In genomic region chr9:14692918-14693861, GRCh38 we compare ENCODE assay signal across 8 cellular contexts. TPM values are rescaled to one million over a fixed set of nuclear protein-coding genes. Genes with fewer than 3 reads are reported as not detected.
A peak's percentile ranks its signal among the peaks of the same experiment; 100 is the strongest.
DNase-seq lines count a peak whose midpoint lies in the region; ATAC-seq and TF ChIP-seq lines count a peak whose summit lies in the region.

TSS of gene ZDHHC21 (minus strand) at chr9:14693432. CDS start at chr9:14674340, 19,092 bp downstream.

- BruUV-seq in A673 (replicated peaks; lab: Mats Ljungman, UMichigan): no TSS peak

- H3K9ac ChIP-seq in duodenal mucosa (ENCODE audit: low read depth in 1 of 2, low read length in 2 of 2): peak within 1 kb of the TSS; percentile 62 to 78

- H3K4me1 ChIP-seq in A673 (ENCODE audit: insufficient read depth, low read length, poor library complexity, severe bottlenecking) (peaks cover 10% of the 10 kb centered on the region), duodenal mucosa (ENCODE audit: control insufficient read depth in 1 of 2, insufficient read depth in 2 of 2, low read length in 2 of 2) (peaks cover 13 to 21% of the 10 kb centered on the region in 2 donors), lower lobe of right lung (peaks cover 16% of the 10 kb centered on the region)

- H3K27ac ChIP-seq in A673 (ENCODE audit: low read depth, low read length, poor library complexity, severe bottlenecking) (peak within 1 kb of the TSS; percentile 85), duodenal mucosa (ENCODE audit: low read depth, low read length) (no peak within 1 kb of the TSS), lower lobe of right lung (peak within 1 kb of the TSS; percentile 72)

- no peaks in the 10 kb centered on the region for H3K27me3 ChIP-seq in A673 (replicated peaks; ENCODE audit: insufficient read depth, low read depth, low read length, poor library complexity)
- H3K27me3 ChIP-seq in duodenal mucosa (ENCODE audit: control insufficient read depth in 1 of 2, insufficient read depth in 2 of 2, low read length in 2 of 2): no peaks in the 10 kb centered on the region
- no peaks in the 10 kb centered on the region for H3K27me3 ChIP-seq in lower lobe of right lung (ENCODE audit: low read depth)

- CTCF ChIA-PET in A673 (lab: Charles Lee): no interaction called here

- POLR2A ChIA-PET in A673 (lab: Charles Lee; ENCODE audit: low non-redundant PET): interaction anchor here (0.6 kb wide), 1 partner anchor 17 kb away, joined by 3 read pairs; no protein-coding TSS in a partner anchor

- no peaks in the 10 kb centered on the region for H3K9me3 ChIP-seq in A673 (ENCODE audit: low read depth, low read length, poor library complexity, severe bottlenecking)
- no peaks in the 10 kb centered on the region for H3K9me3 ChIP-seq in duodenal mucosa (ENCODE audit: control insufficient read depth in 1 of 2, low read length in 2 of 2)
- no peaks in the 10 kb centered on the region for H3K9me3 ChIP-seq in lower lobe of right lung

- peak; percentile 58 for DNase-seq in A673 (ENCODE audit: low spot score)
- peak; percentile 79 for DNase-seq in NCI-H2227 (lab: John Stamatoyannopoulos, UW; ENCODE audit: unreplicated experiment)
- DNase-seq in activated CD4-positive, alpha-beta T cell treated with anti-CD3 and anti-CD28 coated beads, Interleukin-2, amount 50 U/mL, for 1 hour: peak; percentile 26
- peak; percentile 86 for DNase-seq in lower lobe of right lung
- peak; percentile 12 to 63 (median 34) for DNase-seq in stimulated activated CD4-positive, alpha-beta T cell treated with anti-CD3 and anti-CD28 coated beads, TNF-alpha, amount 100 ng/mL, for 24 hours (ENCODE audit: low read depth in 3 of 3)

- TF ChIP-seq CTCF in A673 (conservative IDR thresholded peaks at IDR 0.05; ENCODE audit: low read depth, low read length): no peak
- TF ChIP-seq CTCF in lower lobe of right lung (IDR thresholded peaks at IDR 0.05): no peak

- peak; percentile 66 for ATAC-seq in GM18508 (IDR thresholded peaks at IDR 0.05; ENCODE audit: insufficient read depth, unreplicated experiment)
- peak; percentile 70 for ATAC-seq in HG02973 (IDR thresholded peaks at IDR 0.05; ENCODE audit: unreplicated experiment)
- ATAC-seq in lower lobe of right lung: peak; percentile 96

- H3K36me3 ChIP-seq in A673 (ENCODE audit: insufficient read depth, low read length, poor library complexity, severe bottlenecking) (peaks cover 13% of the 10 kb centered on the region), duodenal mucosa (ENCODE audit: control insufficient read depth in 1 of 2, insufficient read depth in 2 of 2, low read length in 2 of 2) (peaks cover 4 to 13% of the 10 kb centered on the region in 2 donors), lower lobe of right lung (peaks cover 15% of the 10 kb centered on the region)

- intact Hi-C loops in A673 (cut with micrococcal nuclease; ENCODE audit: unreplicated experiment) (no loop called here), lower lobe of right lung (cut with DNase I) (no loop called here)

- H3K4me3 ChIP-seq in A673 (ENCODE audit: low read depth, low read length, poor library complexity, severe bottlenecking) (peak within 1 kb of the TSS; percentile 61), duodenal mucosa (ENCODE audit: low read depth in 1 of 2, low read length in 2 of 2) (peak within 1 kb of the TSS; percentile 77 to 91), lower lobe of right lung (peak within 1 kb of the TSS; percentile 81)

RNA-seq across cellular contexts. Expression of gene ZDHHC21, which starts in this region (rescaled TPM):
- total RNA-seq in A673 (2021): 22.7 and 30.4 TPM in 2 replicates
- total RNA-seq in lower lobe of right lung: 19.7 TPM

Comparison
In these comparisons a context has a peak if more than half of its experiments do, and no peak if none do; other contexts are left out.
1. DNase-seq: peak in every context shown above with its lines; median percentile 86 in lower lobe of right lung; 79 in NCI-H2227; 58 in A673; 34 in stimulated activated CD4-positive, alpha-beta T cell treated with anti-CD3 and anti-CD28 coated beads, TNF-alpha, amount 100 ng/mL, for 24 hours; 26 in activated CD4-positive, alpha-beta T cell treated with anti-CD3 and anti-CD28 coated beads, Interleukin-2, amount 50 U/mL, for 1 hour.